Comparison of ENCODE assay signal across 26 cellular contexts in genomic region chr13:112809332-112810310, GRCh38.
"Had no signal": no experiment of that assay in that cellular context is flagged by ENCODE, and none has a peak within 500 bp of the region (broad histone marks: within the 10 kb centered on the region; RNA-seq: fewer than 3 reads in every experiment).

No MANE protein-coding gene starts in this region.

- H3K27ac ChIP-seq: epithelial cell of prostate, gastroesophageal sphincter, heart left ventricle, prostate gland, skin epidermis, suprapubic skin, transverse colon had no signal

- DNase-seq: activated B cell treated with CpG ODN at 0.5 μM for 24 hours; activated CD4-positive, alpha-beta T cell treated with anti-CD3 and anti-CD28 coated beads for 36 hours; activated CD4-positive, alpha-beta T cell treated with anti-CD3 and anti-CD28 coated beads, Interleukin-2, amount 50 U/mL, for 4 hours; activated CD8-positive, alpha-beta memory T cell treated with anti-CD3 and anti-CD28 coated beads for 24 hours; activated naive CD4-positive, alpha-beta T cell treated with Interleukin-2 at 50 U/mL for 16 hours; activated naive CD8-positive, alpha-beta T cell treated with anti-CD3 and anti-CD28 coated beads, Interleukin-2, amount 10 ng/mL, durations not matched to agents 7 days and 5 days; activated T-cell treated with anti-CD3 and anti-CD28 coated beads, Interleukin-2, amount 50 U/mL, for 48 hours; cerebellar nuclear complex; cortex of kidney; endodermal cell; heart left ventricle; left cardiac atrium; mesendoderm; naive B cell; right cardiac atrium; stimulated activated CD4-positive, alpha-beta T cell treated with anti-CD3 and anti-CD28 coated beads, Interleukin-1b, Interleukin-23, amount 100 ng/mL, for 48 hours; T1000; transverse colon had no signal

- H3K4me3 Mint-ChIP-seq: activated B cell treated with CpG ODN at 0.5 μM for 24 hours; activated CD4-positive, alpha-beta T cell treated with anti-CD3 and anti-CD28 coated beads for 36 hours; activated naive CD8-positive, alpha-beta T cell treated with anti-CD3 and anti-CD28 coated beads, Interleukin-2, amount 10 ng/mL, durations not matched to agents 7 days and 5 days; endodermal cell; neural crest cell; stimulated activated naive CD8-positive, alpha-beta T cell treated with anti-CD3 and anti-CD28 coated beads, Interleukin-15, Interleukin-2, amounts not matched to agents 100 ng/mL and 50 ng/mL, for 24 hours had no signal

- FAIRE-seq: islet of Langerhans had no signal

- H3K27ac Mint-ChIP-seq: activated B cell treated with CpG ODN at 0.5 μM for 24 hours; activated CD4-positive, alpha-beta T cell treated with anti-CD3 and anti-CD28 coated beads for 36 hours; activated naive CD8-positive, alpha-beta T cell treated with anti-CD3 and anti-CD28 coated beads, Interleukin-2, amount 10 ng/mL, durations not matched to agents 7 days and 5 days; endodermal cell; naive B cell; stimulated activated naive CD8-positive, alpha-beta T cell treated with anti-CD3 and anti-CD28 coated beads, Interleukin-15, Interleukin-2, amounts not matched to agents 100 ng/mL and 50 ng/mL, for 24 hours had no signal

- H3K9me3 ChIP-seq: gastroesophageal sphincter, prostate gland, suprapubic skin, transverse colon had no signal

- H3K36me3 ChIP-seq: prostate gland, transverse colon had no signal

- ATAC-seq: activated CD4-positive, alpha-beta T cell treated with anti-CD3 and anti-CD28 coated beads for 36 hours; gastroesophageal sphincter; left cardiac atrium had no signal

- H3K4me3 ChIP-seq: gastroesophageal sphincter, heart left ventricle, prostate gland, skin epidermis, suprapubic skin, transverse colon had no signal

- H3K4me1 Mint-ChIP-seq: activated B cell treated with CpG ODN at 0.5 μM for 24 hours; activated CD4-positive, alpha-beta T cell treated with anti-CD3 and anti-CD28 coated beads for 36 hours; activated naive CD8-positive, alpha-beta T cell treated with anti-CD3 and anti-CD28 coated beads, Interleukin-2, amount 10 ng/mL, durations not matched to agents 7 days and 5 days; endodermal cell; naive B cell had no signal

- H3K27me3 ChIP-seq: gastroesophageal sphincter, heart left ventricle, suprapubic skin, transverse colon had no signal

- H3K4me1 ChIP-seq: prostate gland, suprapubic skin, transverse colon had no signal

- H3K9me3 Mint-ChIP-seq: neural crest cell; stimulated activated naive CD8-positive, alpha-beta T cell treated with anti-CD3 and anti-CD28 coated beads, Interleukin-15, Interleukin-2, amounts not matched to agents 100 ng/mL and 50 ng/mL, for 24 hours had no signal

- H3K27me3 Mint-ChIP-seq: activated B cell treated with CpG ODN at 0.5 μM for 24 hours; activated CD4-positive, alpha-beta T cell treated with anti-CD3 and anti-CD28 coated beads for 36 hours; activated naive CD8-positive, alpha-beta T cell treated with anti-CD3 and anti-CD28 coated beads, Interleukin-2, amount 10 ng/mL, durations not matched to agents 7 days and 5 days; naive B cell; stimulated activated naive CD8-positive, alpha-beta T cell treated with anti-CD3 and anti-CD28 coated beads, Interleukin-15, Interleukin-2, amounts not matched to agents 100 ng/mL and 50 ng/mL, for 24 hours had no signal
